In genomic region chr17:74775409-74776043, GRCh38 we compare ENCODE assay signal across 7 cellular contexts. TPM values are rescaled to one million over a fixed set of nuclear protein-coding genes. Genes with fewer than 3 reads are reported as not detected.
DNase-seq lines count a peak whose midpoint lies in the region; ATAC-seq and TF ChIP-seq lines count a peak whose summit lies in the region.

No MANE protein-coding gene starts in this region.

- H3K36me3 Mint-ChIP-seq in activated CD4-positive, alpha-beta memory T cell treated with anti-CD3 and anti-CD28 coated beads for 36 hours = peaks cover 28% of the 10 kb centered on the region
- peaks cover 75% of the 10 kb centered on the region for H3K36me3 Mint-ChIP-seq in stimulated activated effector memory CD8-positive, alpha-beta T cell treated with anti-CD3 and anti-CD28 coated beads, Interleukin-12 subunit alpha, Interleukin-12 subunit beta, amount 100 ng/mL, for 72 hours

- H3K4me1 Mint-ChIP-seq in activated CD4-positive, alpha-beta memory T cell treated with anti-CD3 and anti-CD28 coated beads for 36 hours (ENCODE audit: low read depth) = peaks cover 67% of the 10 kb centered on the region
- peaks cover 81% of the 10 kb centered on the region for H3K4me1 Mint-ChIP-seq in stimulated activated effector memory CD8-positive, alpha-beta T cell treated with anti-CD3 and anti-CD28 coated beads, Interleukin-12 subunit alpha, Interleukin-12 subunit beta, amount 100 ng/mL, for 72 hours

- peak overlapping the region; percentile 97 for H3K4me3 Mint-ChIP-seq in activated CD4-positive, alpha-beta memory T cell treated with anti-CD3 and anti-CD28 coated beads for 36 hours
- H3K4me3 Mint-ChIP-seq in stimulated activated effector memory CD8-positive, alpha-beta T cell treated with anti-CD3 and anti-CD28 coated beads, Interleukin-12 subunit alpha, Interleukin-12 subunit beta, amount 100 ng/mL, for 72 hours = peak overlapping the region; percentile 100

- H3K9me3 Mint-ChIP-seq in activated CD4-positive, alpha-beta memory T cell treated with anti-CD3 and anti-CD28 coated beads for 36 hours = no peaks in the 10 kb centered on the region
- H3K9me3 Mint-ChIP-seq in stimulated activated effector memory CD8-positive, alpha-beta T cell treated with anti-CD3 and anti-CD28 coated beads, Interleukin-12 subunit alpha, Interleukin-12 subunit beta, amount 100 ng/mL, for 72 hours = no peaks in the 10 kb centered on the region

- CTCF ChIA-PET in activated CD4-positive, alpha-beta memory T cell treated with anti-CD3 and anti-CD28 coated beads for 36 hours (lab: Charles Lee) = interaction anchor here (1.3 to 3.8 kb wide), 7 partner anchors 16 to 118 kb away, joined by 4 to 22 read pairs (median 7); no protein-coding TSS in a partner anchor

- DNase-seq in HFF-Myc (ENCODE audit: extremely low read depth, low read depth) = no peak
- no peak for DNase-seq in activated CD4-positive, alpha-beta memory T cell treated with anti-CD3 and anti-CD28 coated beads for 36 hours
- no peak for DNase-seq in stimulated activated effector memory CD8-positive, alpha-beta T cell treated with anti-CD3 and anti-CD28 coated beads, Interleukin-12 subunit alpha, Interleukin-12 subunit beta, amount 100 ng/mL, for 72 hours (ENCODE audit: low spot score in 2 of 2)
- no peak for DNase-seq in HT-29 (ENCODE audit: low spot score)
- DNase-seq in occipital lobe (lab: John Stamatoyannopoulos, UW) = no peak

- H3K4me3 ChIP-seq in HFF-Myc (replicated peaks; ENCODE audit: low read depth, low read length) (peak overlapping the region; percentile 92), iPS-11a (ENCODE audit: low read depth, low read length) (peak overlapping the region; percentile 78)

- no peaks in the 10 kb centered on the region for H3K27me3 Mint-ChIP-seq in activated CD4-positive, alpha-beta memory T cell treated with anti-CD3 and anti-CD28 coated beads for 36 hours

- peak overlapping the region; percentile 89 for H3K27ac Mint-ChIP-seq in activated CD4-positive, alpha-beta memory T cell treated with anti-CD3 and anti-CD28 coated beads for 36 hours
- peak overlapping the region; percentile 99 for H3K27ac Mint-ChIP-seq in stimulated activated effector memory CD8-positive, alpha-beta T cell treated with anti-CD3 and anti-CD28 coated beads, Interleukin-12 subunit alpha, Interleukin-12 subunit beta, amount 100 ng/mL, for 72 hours

- intact Hi-C loops in activated CD4-positive, alpha-beta memory T cell treated with anti-CD3 and anti-CD28 coated beads for 36 hours (cut with micrococcal nuclease) = loop anchor here (1.0 to 2.0 kb wide), 2 partner anchors 15 to 27 kb away; partner anchors contain the start of gene NHERF1

- POLR2A ChIA-PET in activated CD4-positive, alpha-beta memory T cell treated with anti-CD3 and anti-CD28 coated beads for 36 hours (lab: Charles Lee) = interaction anchor here (0.5 to 2.6 kb wide), 6 partner anchors 22 to 266 kb away, joined by 3 to 24 read pairs (median 5); partner anchors contain the start of genes FDXR and NHERF1

- TF ChIP-seq CTCF in HFF-Myc (IDR thresholded peaks at IDR 0.05; ENCODE audit: low read depth, low read length, missing control alignments) = no peak

- no peak for ATAC-seq in stimulated activated effector memory CD8-positive, alpha-beta T cell treated with anti-CD3 and anti-CD28 coated beads, Interleukin-12 subunit alpha, Interleukin-12 subunit beta, amount 100 ng/mL, for 72 hours
- no peak for ATAC-seq in HG03108 (IDR thresholded peaks at IDR 0.05; ENCODE audit: unreplicated experiment)

RNA-seq across cellular contexts. Expression of gene NAT9, which starts 0.6 kb away (rescaled TPM):
- 10 to 100 TPM; 42.9 to 46.9 TPM for total RNA-seq in activated CD4-positive, alpha-beta memory T cell treated with anti-CD3 and anti-CD28 coated beads for 36 hours
- 49.5 and 50.4 TPM in 2 replicates for total RNA-seq in HT-29 (2014; rRNA removed; shearing (Covaris generic))
- 17.3 TPM for total RNA-seq in occipital lobe

RNA-seq across cellular contexts. Expression of gene NHERF1, which starts 27.1 kb away (rescaled TPM):
- total RNA-seq in activated CD4-positive, alpha-beta memory T cell treated with anti-CD3 and anti-CD28 coated beads for 36 hours = 100 to 1,000 TPM; 136 TPM
- total RNA-seq in HT-29 (2014; rRNA removed; shearing (Covaris generic)) = 298 and 304 TPM in 2 replicates
- 7.0 TPM for total RNA-seq in occipital lobe

RNA-seq across cellular contexts. Expression of gene RAB37, which starts 38.5 kb away (rescaled TPM):
- total RNA-seq in activated CD4-positive, alpha-beta memory T cell treated with anti-CD3 and anti-CD28 coated beads for 36 hours = 1 to 10 TPM; 6.5 to 7.0 TPM
- total RNA-seq in HT-29 (2014; rRNA removed; shearing (Covaris generic)) = 0.55 and 1.0 TPM in 2 replicates
- total RNA-seq in occipital lobe = 1.1 TPM

Comparison
In these comparisons a context has a peak if more than half of its experiments do, and no peak if none do; other contexts are left out.
1. RNA of gene NHERF1, which starts 27.1 kb away (total RNA-seq): 298 to 304 TPM in HT-29 and 136 TPM in activated CD4-positive, alpha-beta memory T cell treated with anti-CD3 and anti-CD28 coated beads for 36 hours; 7.0 TPM in occipital lobe (single experiment); every median in the first group is over 10 times any median in the second.